23 cellular contexts compared by ENCODE assay signal in the genomic region with DNA sequence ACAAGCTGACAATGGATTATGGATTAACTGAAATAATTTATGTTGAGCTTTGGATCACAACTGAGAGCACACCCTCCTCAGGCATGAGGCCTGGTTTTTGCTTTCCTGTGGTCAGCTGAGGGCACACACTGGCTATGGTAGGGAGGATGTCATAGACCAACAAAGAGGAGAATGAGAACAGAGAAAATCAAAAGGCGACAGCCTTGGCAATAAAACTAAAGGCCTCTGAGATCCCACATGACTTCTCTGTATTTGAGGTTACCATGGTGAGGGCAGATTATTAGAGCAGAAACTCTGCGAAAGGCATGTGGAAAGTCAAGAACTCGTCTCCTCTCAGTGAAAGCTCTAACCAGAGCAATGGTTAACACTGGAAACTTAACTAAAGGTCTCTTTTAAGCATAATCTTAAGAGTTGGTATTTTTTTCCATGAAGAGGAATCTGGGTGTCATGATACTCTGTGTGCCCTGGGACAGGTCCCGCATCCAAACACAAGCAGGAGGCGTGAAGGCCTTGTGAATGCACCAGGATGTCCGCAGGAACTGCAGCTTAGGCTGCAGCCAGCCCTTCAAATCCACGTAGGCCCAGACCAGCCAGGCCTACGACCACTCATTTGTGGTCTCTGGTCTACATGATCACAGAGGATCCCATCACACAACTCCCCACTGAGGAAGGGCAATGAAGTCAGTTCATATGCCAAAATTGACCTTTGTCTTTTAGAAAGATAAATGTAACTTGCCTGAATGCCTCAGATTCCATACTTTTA. TPM values are rescaled to one million over a fixed set of nuclear protein-coding genes. Genes with fewer than 3 reads are reported as not detected.
DNase-seq lines count a peak whose midpoint lies in the region; ATAC-seq and TF ChIP-seq lines count a peak whose summit lies in the region.
"Had no signal": no experiment of that assay in that cellular context is flagged by ENCODE, and none has a peak within 500 bp of the region (broad histone marks: within the 10 kb centered on the region; RNA-seq: fewer than 3 reads in every experiment).

No MANE protein-coding gene starts in this region.

- no peak overlapping the region for H3K27ac Mint-ChIP-seq in mesothelial cell of epicardium

- H3K27me3 ChIP-seq in WERI-Rb-1 (ENCODE audit: insufficient read depth, low read depth, severe bottlenecking) (no peaks in the 10 kb centered on the region), esophagus muscularis mucosa (no peaks in the 10 kb centered on the region), neuronal stem cell (ENCODE audit: control insufficient read depth in 3 of 3, insufficient read depth in 3 of 3, low read depth in 1 of 3, low read length in 3 of 3) (no peaks in the 10 kb centered on the region)
- H3K27me3 ChIP-seq: testis had no signal

- H2BK120ac ChIP-seq in neuronal stem cell (ENCODE audit: low read depth, low read length) = no peak overlapping the region

- H2BK12ac ChIP-seq in neuronal stem cell (ENCODE audit: low read length) = no peak overlapping the region

- no peaks in the 10 kb centered on the region for H3K4me1 Mint-ChIP-seq in mesothelial cell of epicardium
- H3K4me1 Mint-ChIP-seq: nephron had no signal

- H3K27me3 Mint-ChIP-seq in mesothelial cell of epicardium (ENCODE audit: low read depth) = peaks cover 9% of the 10 kb centered on the region

- H3K4me3 ChIP-seq in WERI-Rb-1 (ENCODE audit: low read depth, low read length) = no peak overlapping the region
- no peak overlapping the region for H3K4me3 ChIP-seq in esophagus muscularis mucosa
- H3K4me3 ChIP-seq in neuronal stem cell (ENCODE audit: low read length in 2 of 2) = no peak overlapping the region
- H3K4me3 ChIP-seq: psoas muscle, testis had no signal

- H3K4ac ChIP-seq in neuronal stem cell (ENCODE audit: low read length) = no peak overlapping the region

- peaks cover 13% of the 10 kb centered on the region for H3K36me3 ChIP-seq in WERI-Rb-1
- H3K36me3 ChIP-seq in esophagus muscularis mucosa = no peaks in the 10 kb centered on the region
- H3K36me3 ChIP-seq in neuronal stem cell (replicated peaks in 1 of 2; ENCODE audit: control insufficient read depth in 2 of 2, insufficient read depth in 2 of 2, low read length in 2 of 2) = no peaks in the 10 kb centered on the region

- H3K4me1 ChIP-seq in esophagus muscularis mucosa = no peaks in the 10 kb centered on the region
- peaks cover 2 to 10% of the 10 kb centered on the region in 2 donors for H3K4me1 ChIP-seq in neuronal stem cell (ENCODE audit: control insufficient read depth in 2 of 2, insufficient read depth in 1 of 2, low read depth in 1 of 2, low read length in 2 of 2)
- H3K4me1 ChIP-seq: testis had no signal

- H3K79me1 ChIP-seq in neuronal stem cell (ENCODE audit: low read depth, low read length) = no peaks in the 10 kb centered on the region

- H3K36me3 Mint-ChIP-seq in mesothelial cell of epicardium = no peaks in the 10 kb centered on the region

- no peak for TF ChIP-seq EP300 in esophagus muscularis mucosa (IDR thresholded peaks at IDR 0.05)

- H3K9me3 ChIP-seq in WERI-Rb-1 (ENCODE audit: severe bottlenecking) = no peaks in the 10 kb centered on the region
- no peaks in the 10 kb centered on the region for H3K9me3 ChIP-seq in esophagus muscularis mucosa
- H3K9me3 ChIP-seq in neuronal stem cell (replicated peaks in 1 of 2; ENCODE audit: control insufficient read depth in 2 of 2, insufficient read depth in 1 of 2, low read depth in 1 of 2, low read length in 2 of 2) = no peaks in the 10 kb centered on the region
- H3K9me3 ChIP-seq: psoas muscle, testis had no signal

- intact Hi-C loops in esophagus muscularis mucosa (cut with DNase I) = no loop called here

- no peak overlapping the region for H4K91ac ChIP-seq in neuronal stem cell (ENCODE audit: low read depth, low read length, poor library complexity)

- H2AFZ ChIP-seq in neuronal stem cell (ENCODE audit: low read length) = peak overlapping the region; percentile 41

- no peak overlapping the region for H3K4me3 Mint-ChIP-seq in mesothelial cell of epicardium
- H3K4me3 Mint-ChIP-seq: nephron had no signal

- TF ChIP-seq CTCF in WERI-Rb-1 (IDR thresholded peaks at IDR 0.05; ENCODE audit: low read depth, low read length) = no peak
- no peak for TF ChIP-seq CTCF in esophagus muscularis mucosa (IDR thresholded peaks at IDR 0.05)
- TF ChIP-seq CTCF in mesothelial cell of epicardium (IDR thresholded peaks at IDR 0.05; ENCODE audit: unreplicated experiment) = no peak

- no peak overlapping the region for H3K27ac ChIP-seq in WERI-Rb-1
- H3K27ac ChIP-seq in esophagus muscularis mucosa (replicated peaks in 1 of 4) = no peak overlapping the region
- H3K27ac ChIP-seq in neuronal stem cell (replicated peaks; ENCODE audit: low read length) = no peak overlapping the region
- H3K27ac ChIP-seq: psoas muscle, testis had no signal

- DNase-seq in C1 segment of cervical spinal cord (lab: John Stamatoyannopoulos, UW) = peak in 8 of 14 donors; percentile 16 to 54 (median 32)
- peak; percentile 25 for DNase-seq in WERI-Rb-1
- DNase-seq in esophagus muscularis mucosa (ENCODE audit: extremely low spot score) = peak; percentile 74
- DNase-seq in neuronal stem cell (ENCODE audit: low spot score) = no peak
- DNase-seq in glomerular visceral epithelial cell (ENCODE audit: extremely low spot score) = no peak
- DNase-seq in mesothelial cell of epicardium (ENCODE audit: low spot score in 2 of 2, unreplicated experiment in 2 of 2) = no peak
- DNase-seq: activated CD4-positive, alpha-beta T cell treated with anti-CD3 and anti-CD28 coated beads for 48 hours; activated CD8-positive, alpha-beta memory T cell treated with anti-CD3 and anti-CD28 coated beads, Interleukin-2, amount 50 U/mL, for 48 hours; aorta; DND-41; mesenchymal stem cell; NCI-H1048; NCI-H2029 treated with DMSO at 0.1 percent for 48 hours; psoas muscle; RPMI8226; stimulated activated CD8-positive, alpha-beta memory T cell treated with anti-CD3 and anti-CD28 coated beads, Interleukin-4, amount 100 ng/mL, for 48 hours; testis had no signal

- no peak for TF ChIP-seq POLR2A in esophagus muscularis mucosa (IDR thresholded peaks at IDR 0.05; ENCODE audit: low read depth)

- H3K9ac ChIP-seq in neuronal stem cell (ENCODE audit: low read depth, low read length, poor library complexity) = peak overlapping the region; percentile 21

- no peaks in the 10 kb centered on the region for H3K9me3 Mint-ChIP-seq in mesothelial cell of epicardium
- H3K9me3 Mint-ChIP-seq: nephron had no signal

- H3K23ac ChIP-seq in neuronal stem cell (ENCODE audit: low read depth, low read length, poor library complexity) = no peak overlapping the region

- no peak overlapping the region for H4K8ac ChIP-seq in neuronal stem cell (ENCODE audit: low read depth, low read length)

- no peak overlapping the region for H2AK5ac ChIP-seq in neuronal stem cell (ENCODE audit: low read depth, low read length)

- no peak overlapping the region for H2BK5ac ChIP-seq in neuronal stem cell (ENCODE audit: low read length)

- H3K18ac ChIP-seq in neuronal stem cell (ENCODE audit: low read length) = no peak overlapping the region

- no peak overlapping the region for H3K4me2 ChIP-seq in neuronal stem cell (ENCODE audit: insufficient read depth, low read length, poor library complexity, severe bottlenecking)

- H2BK15ac ChIP-seq in neuronal stem cell (ENCODE audit: low read length) = peak overlapping the region; percentile 49

- no peak for ATAC-seq in GM21528 (IDR thresholded peaks at IDR 0.05; ENCODE audit: low FRiP score, unreplicated experiment)
- ATAC-seq: psoas muscle had no signal

- WGBS in esophagus muscularis mucosa = 85% methylated on average over 8 of the region's 8 CpGs
- WGBS in neuronal stem cell (ENCODE audit: extremely low coverage in 2 of 2, insufficient read length in 2 of 2, insufficient replicate concordance in 1 of 2), 2 donors = no CpG with 5 or more reads among the region's 8 CpGs

- no peak overlapping the region for H3K14ac ChIP-seq in neuronal stem cell (ENCODE audit: low read length)

RNA-seq across cellular contexts. Expression of a gene that starts 12.4 kb away (rescaled TPM):
- total RNA-seq in esophagus muscularis mucosa = not detected
- polyA plus RNA-seq in neuronal stem cell (2013, experiment 1 of 2) = not detected
- not detected for polyA plus RNA-seq in neuronal stem cell (2013, experiment 2 of 2)
- total RNA-seq in mesothelial cell of epicardium = not detected in 3 replicates
- total RNA-seq: H4, HT-29, kidney epithelial cell, NCI-H460 had no signal
- polyA plus RNA-seq: aorta, psoas muscle had no signal

RNA-seq across cellular contexts. Expression of a gene that starts 53.6 kb away (rescaled TPM):
- total RNA-seq in esophagus muscularis mucosa (1 to 10 TPM; 1.6 to 2.6 (median 1.9) TPM), mesothelial cell of epicardium (not detected in 3 replicates)
- polyA plus RNA-seq in neuronal stem cell (2013, experiment 1 of 2) = 0.04 TPM
- polyA plus RNA-seq in neuronal stem cell (2013, experiment 2 of 2) = 0.07 TPM
- total RNA-seq: HT-29 had no signal

Comparison
In these comparisons a context has a peak if more than half of its experiments do, and no peak if none do; other contexts are left out.
1. DNase-seq: peak in C1 segment of cervical spinal cord (8 of 14), WERI-Rb-1 (single experiment) and esophagus muscularis mucosa (single experiment); none in neuronal stem cell (single experiment), glomerular visceral epithelial cell (single experiment) and mesothelial cell of epicardium (0 of 2).